In the genomic region with DNA sequence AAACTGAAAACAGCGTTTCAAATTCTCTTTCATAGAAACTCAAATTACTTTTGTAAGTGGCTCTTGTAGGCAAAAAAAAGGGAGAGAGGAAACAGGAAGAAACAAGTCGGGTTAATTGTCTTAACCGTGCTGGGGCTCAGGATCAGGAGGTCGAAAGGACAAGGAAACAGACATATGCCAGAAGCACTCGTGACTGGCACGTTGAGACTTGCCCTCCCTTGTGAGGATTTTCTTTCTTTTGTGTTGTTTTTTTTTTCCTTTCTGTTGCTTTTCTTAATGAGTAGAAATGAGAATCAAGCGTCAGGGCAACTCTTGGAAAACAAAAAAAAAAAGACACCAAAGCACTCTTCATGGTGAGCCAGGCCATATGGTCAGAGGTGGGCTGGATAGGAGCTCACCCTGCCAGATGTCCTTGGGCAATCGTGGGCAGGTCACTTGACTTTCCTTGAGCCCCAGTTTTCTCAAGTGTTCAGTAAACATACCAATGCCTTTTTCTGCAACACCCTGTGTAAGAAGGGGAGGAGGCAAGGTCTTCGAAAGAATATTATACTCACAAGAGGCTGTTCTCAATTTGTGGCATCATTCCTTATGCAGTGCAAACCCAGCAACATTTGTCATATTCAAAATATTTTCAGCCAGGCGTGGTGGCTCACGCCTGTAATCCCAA, we compare ENCODE assay signal across 8 cellular contexts. TPM values are rescaled to one million over a fixed set of nuclear protein-coding genes. Genes with fewer than 3 reads are reported as not detected.
A peak's percentile ranks its signal among the peaks of the same experiment; 100 is the strongest.
DNase-seq lines count a peak whose midpoint lies in the region; ATAC-seq and TF ChIP-seq lines count a peak whose summit lies in the region.

No MANE protein-coding gene starts in this region.

- no peaks in the 10 kb centered on the region for H3K27me3 ChIP-seq in muscle layer of colon (ENCODE audit: control insufficient read depth in 1 of 2, insufficient read depth in 2 of 2, low read length in 2 of 2)
- no peaks in the 10 kb centered on the region for H3K27me3 ChIP-seq in PC-3 (ENCODE audit: low read length)

- peaks cover 4% of the 10 kb centered on the region for H3F3A ChIP-seq in PC-3 (ENCODE audit: low read length, unreplicated experiment)

- H3K27me3 Mint-ChIP-seq in CD14-positive monocyte (ENCODE audit: low read depth in 3 of 3) (peaks cover 0 to 3% (median 0%) of the 10 kb centered on the region in 3 donors), endothelial cell (ENCODE audit: unreplicated experiment) (peaks cover 2% of the 10 kb centered on the region), natural killer cell (ENCODE audit: low read depth in 2 of 2) (peaks cover 9% of the 10 kb centered on the region in 2 donors)

- H3K4me3 Mint-ChIP-seq in CD14-positive monocyte (peak overlapping the region; percentile 3 to 70), endothelial cell (ENCODE audit: unreplicated experiment) (no peak overlapping the region), natural killer cell (no peak overlapping the region)

- H3K9me3 ChIP-seq in muscle layer of colon (ENCODE audit: low read length) = no peaks in the 10 kb centered on the region
- H3K9me3 ChIP-seq in PC-3 (ENCODE audit: low read length) = no peaks in the 10 kb centered on the region

- H3K36me3 Mint-ChIP-seq in CD14-positive monocyte = peaks cover 2 to 5% of the 10 kb centered on the region in 2 donors
- no peaks in the 10 kb centered on the region for H3K36me3 Mint-ChIP-seq in endothelial cell (ENCODE audit: low read depth, unreplicated experiment)
- H3K36me3 Mint-ChIP-seq in natural killer cell = no peaks in the 10 kb centered on the region

- intact Hi-C loops in CD14-positive monocyte (cut with micrococcal nuclease) (loop anchor here in 1 of 2 donors (2.0 kb wide), 1 partner anchor 25 kb away; no protein-coding TSS in a partner anchor), natural killer cell (cut with micrococcal nuclease) (no loop called here), PC-3 (cut with micrococcal nuclease) (no loop called here)

- POLR2A ChIA-PET in PC-3 (lab: Charles Lee; ENCODE audit: unreplicated experiment) = no interaction called here

- H2AFZ ChIP-seq in PC-3 (ENCODE audit: low read length) = no peak overlapping the region

- H3K9me2 ChIP-seq in PC-3 (replicated peaks; ENCODE audit: low read length) = no peaks in the 10 kb centered on the region

- TF ChIP-seq CTCF in CD14-positive monocyte (IDR thresholded peaks at IDR 0.05) (no peak), endothelial cell (IDR thresholded peaks at IDR 0.05; ENCODE audit: unreplicated experiment) (no peak), natural killer cell (IDR thresholded peaks at IDR 0.05) (no peak), PC-3 (conservative IDR thresholded peaks at IDR 0.05; ENCODE audit: low read depth, low read length) (no peak)

- H3K4me1 ChIP-seq in muscle layer of colon (ENCODE audit: insufficient read depth, low read length) (peaks cover 21% of the 10 kb centered on the region), PC-3 (ENCODE audit: insufficient read depth, low read length) (peaks cover 36% of the 10 kb centered on the region)

- H3K9me3 Mint-ChIP-seq in CD14-positive monocyte = peaks cover 0 to 4% (median 0%) of the 10 kb centered on the region in 7 donors
- no peaks in the 10 kb centered on the region for H3K9me3 Mint-ChIP-seq in endothelial cell (ENCODE audit: unreplicated experiment)
- peaks cover 2 to 3% of the 10 kb centered on the region in 2 donors for H3K9me3 Mint-ChIP-seq in natural killer cell

- CTCF ChIA-PET in PC-3 (lab: Charles Lee) = interaction anchor here (1.1 kb wide), 2 partner anchors 13 to 134 kb away, joined by 4 to 5 read pairs; no protein-coding TSS in a partner anchor

- no peak for ATAC-seq in natural killer cell
- no peak for ATAC-seq in PC-3

- H3K4me3 ChIP-seq in muscle layer of colon (ENCODE audit: low read depth in 1 of 2, low read length in 2 of 2) (no peak overlapping the region), PC-3 (ENCODE audit: low read length) (no peak overlapping the region)

- no peaks in the 10 kb centered on the region for H4K20me1 ChIP-seq in PC-3 (ENCODE audit: low read length)

- peak overlapping the region; percentile 33 to 97 (median 93) for H3K27ac Mint-ChIP-seq in CD14-positive monocyte
- H3K27ac Mint-ChIP-seq in endothelial cell (ENCODE audit: unreplicated experiment) = peak overlapping the region; percentile 80
- no peak overlapping the region for H3K27ac Mint-ChIP-seq in natural killer cell

- H3K27ac ChIP-seq in muscle layer of colon (ENCODE audit: low read depth, low read length) (no peak overlapping the region), PC-3 (ENCODE audit: low read length) (no peak overlapping the region)

- H3K36me3 ChIP-seq in muscle layer of colon (ENCODE audit: insufficient read depth, low read length) (no peaks in the 10 kb centered on the region), PC-3 (ENCODE audit: low read depth, low read length) (no peaks in the 10 kb centered on the region)

- H3K4me2 ChIP-seq in PC-3 (ENCODE audit: low read length) = no peak overlapping the region

- no peaks in the 10 kb centered on the region for H3K79me2 ChIP-seq in PC-3 (ENCODE audit: low read length)

- H3K4me1 Mint-ChIP-seq in CD14-positive monocyte = peaks cover 29% of the 10 kb centered on the region
- H3K4me1 Mint-ChIP-seq in endothelial cell (ENCODE audit: unreplicated experiment) = peaks cover 14% of the 10 kb centered on the region
- H3K4me1 Mint-ChIP-seq in natural killer cell = peaks cover 6% of the 10 kb centered on the region in 2 donors

- BruUV-seq in PC-3 (replicated peaks; lab: Mats Ljungman, UMichigan) = no TSS peak

- DNase-seq in CD14-positive monocyte (ENCODE audit: low spot score) (peak; percentile 57), NCI-H187 treated with DMSO at 0.1 percent for 48 hours (lab: John Stamatoyannopoulos, UW) (peak; percentile 2), endothelial cell (ENCODE audit: low spot score) (no peak), mesenteric fat pad (ENCODE audit: low spot score) (no peak), natural killer cell (no peak), NCI-H2081 treated with DMSO at 0.1 percent for 48 hours (lab: John Stamatoyannopoulos, UW) (no peak), PC-3 (no peak)

- peak overlapping the region; percentile 20 for H3K9ac ChIP-seq in muscle layer of colon (ENCODE audit: low read length)
- H3K9ac ChIP-seq in PC-3 (ENCODE audit: low read length) = no peak overlapping the region

RNA-seq across cellular contexts. Expression of gene TMEM87B, which starts 23.0 kb away (rescaled TPM):
- 10 to 100 TPM in 1 of 2 donors, 1 to 10 TPM in 1; 9.1 to 11.4 TPM for polyA plus RNA-seq in CD14-positive monocyte
- 22.6 TPM for total RNA-seq in endothelial cell (ENCODE audit: unreplicated experiment)
- 25.2 TPM for total RNA-seq in mesenteric fat pad
- 10 to 100 TPM in 2 of 3 donors, 1 to 10 TPM in 1; 9.6 to 15.7 (median 13.6) TPM for total RNA-seq in natural killer cell
- 11.2 and 17.3 TPM in 2 replicates for total RNA-seq in PC-3 (2014; rRNA removed)

Comparison
In these comparisons a context has a peak if more than half of its experiments do, and no peak if none do; other contexts are left out.
1. DNase-seq: peak in CD14-positive monocyte (single experiment) and NCI-H187 treated with DMSO at 0.1 percent for 48 hours (single experiment); none in endothelial cell (single experiment), mesenteric fat pad (single experiment), natural killer cell (single experiment), NCI-H2081 treated with DMSO at 0.1 percent for 48 hours (single experiment) and PC-3 (single experiment).
2. H3K27ac Mint-ChIP-seq: peak in CD14-positive monocyte (7 of 7) and endothelial cell (single experiment); none in natural killer cell (0 of 2).
3. H3K4me3 Mint-ChIP-seq: peak in CD14-positive monocyte (2 of 2); none in endothelial cell (single experiment) and natural killer cell (single experiment).